Comparison of ENCODE assay signal across 7 cellular contexts in the genomic region with DNA sequence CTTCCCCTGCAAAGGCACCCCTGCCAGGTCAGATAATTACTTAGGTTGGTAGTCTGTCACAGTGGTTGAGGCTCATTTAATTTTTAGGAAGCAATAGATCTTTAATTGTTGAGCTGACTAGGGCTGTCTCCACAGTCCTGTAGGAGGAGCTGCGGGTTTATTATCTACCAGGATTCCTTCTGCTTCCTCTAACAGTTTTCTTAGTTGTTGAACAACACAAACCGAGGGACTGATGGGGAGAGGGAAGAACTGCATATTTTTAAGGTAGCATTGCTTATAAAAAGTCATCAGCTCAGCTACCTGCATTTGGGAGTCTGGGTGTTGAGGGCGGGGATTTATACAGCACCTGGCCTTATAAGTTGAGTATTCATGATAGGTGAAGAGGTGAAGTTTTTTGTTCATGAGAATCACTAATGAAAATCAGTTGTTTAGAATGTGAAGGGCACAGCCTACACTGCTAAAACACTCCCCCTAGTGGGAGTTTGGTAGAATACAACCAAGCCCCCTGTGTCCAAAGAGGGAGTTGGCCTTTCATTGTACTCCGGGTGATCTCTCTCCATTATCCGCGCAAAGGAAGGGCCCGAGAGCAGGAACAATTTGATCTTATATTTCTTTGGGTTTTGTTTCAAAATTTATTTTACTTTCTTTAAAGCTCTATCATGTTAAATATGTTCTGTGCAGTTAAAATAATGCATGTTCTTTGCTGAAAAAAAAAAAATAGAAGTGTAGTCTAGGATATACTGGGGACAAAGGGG.
A peak's percentile ranks its signal among the peaks of the same experiment; 100 is the strongest.
DNase-seq lines count a peak whose midpoint lies in the region; ATAC-seq and TF ChIP-seq lines count a peak whose summit lies in the region.

No MANE protein-coding gene starts in this region.

- no peak overlapping the region for H3K4me3 Mint-ChIP-seq in activated T-helper 17 cell treated with anti-CD3 and anti-CD28 coated beads, Interleukin-2, amount 50 U/mL, for 72 hours

- peak; percentile 58 for ATAC-seq in activated T-helper 17 cell treated with anti-CD3 and anti-CD28 coated beads, Interleukin-2, amount 50 U/mL, for 72 hours (replicated peaks)
- ATAC-seq in HG02588 (IDR thresholded peaks at IDR 0.05; ENCODE audit: unreplicated experiment), result no peak

- H3K4me2 ChIP-seq in osteoblast (ENCODE audit: insufficient read depth, low read length), result peak overlapping the region; percentile 25

- peak overlapping the region; percentile 61 for H3K27ac Mint-ChIP-seq in activated T-helper 17 cell treated with anti-CD3 and anti-CD28 coated beads, Interleukin-2, amount 50 U/mL, for 72 hours

- DNase-seq in GM03348 (ENCODE audit: low spot score) (peak; percentile 85), HL-60 (ENCODE audit: low read depth in 1 of 2, low spot score in 1 of 2) (peak in 1 of 2 experiments; percentile 72), NOMO-1 (lab: John Stamatoyannopoulos, UW; ENCODE audit: unreplicated experiment in 2 of 2) (peak; percentile 68 to 85), foreskin melanocyte (peak; percentile 59), osteoblast (ENCODE audit: insufficient read length, low spot score, missing footprints) (peak; percentile 94)

- no peaks in the 10 kb centered on the region for H3K27me3 Mint-ChIP-seq in activated T-helper 17 cell treated with anti-CD3 and anti-CD28 coated beads, Interleukin-2, amount 50 U/mL, for 72 hours

- peaks cover 11% of the 10 kb centered on the region for H4K20me1 ChIP-seq in osteoblast (ENCODE audit: insufficient read depth, low read length)

- H3K36me3 Mint-ChIP-seq in activated T-helper 17 cell treated with anti-CD3 and anti-CD28 coated beads, Interleukin-2, amount 50 U/mL, for 72 hours (ENCODE audit: low read depth), result peaks cover 54% of the 10 kb centered on the region

- peaks cover 21% of the 10 kb centered on the region for H3K4me1 ChIP-seq in osteoblast (ENCODE audit: insufficient read depth, low read length)

- H3K36me3 ChIP-seq in osteoblast (ENCODE audit: insufficient read depth, low read length), result peaks cover 36% of the 10 kb centered on the region

- no peaks in the 10 kb centered on the region for H3K27me3 ChIP-seq in HL-60 (ENCODE audit: insufficient read depth, poor library complexity, severe bottlenecking)
- no peaks in the 10 kb centered on the region for H3K27me3 ChIP-seq in osteoblast (ENCODE audit: insufficient read depth, low read length)

- no peaks in the 10 kb centered on the region for H3K9me3 Mint-ChIP-seq in activated T-helper 17 cell treated with anti-CD3 and anti-CD28 coated beads, Interleukin-2, amount 50 U/mL, for 72 hours

- peaks cover 13% of the 10 kb centered on the region for H3K4me1 Mint-ChIP-seq in activated T-helper 17 cell treated with anti-CD3 and anti-CD28 coated beads, Interleukin-2, amount 50 U/mL, for 72 hours

- H3K79me2 ChIP-seq in osteoblast (ENCODE audit: insufficient read depth, low read length), result peaks cover 40% of the 10 kb centered on the region

- no peak overlapping the region for H2AFZ ChIP-seq in osteoblast (ENCODE audit: low read length)

- peak overlapping the region; percentile 21 for H3K27ac ChIP-seq in HL-60 (replicated peaks)
- H3K27ac ChIP-seq in osteoblast (ENCODE audit: low read depth, low read length), result peak overlapping the region; percentile 57

- no peak overlapping the region for H3K4me3 ChIP-seq in HL-60 (replicated peaks; ENCODE audit: insufficient read depth, low read length)
- no peak overlapping the region for H3K4me3 ChIP-seq in osteoblast (ENCODE audit: insufficient read depth, low read length)

- no peaks in the 10 kb centered on the region for H3K9me3 ChIP-seq in osteoblast (ENCODE audit: low read depth, low read length)

- TF ChIP-seq CTCF in HL-60 (IDR thresholded peaks at IDR 0.05; ENCODE audit: insufficient read depth, low read length), result peak; percentile 77
- TF ChIP-seq CTCF in osteoblast (IDR thresholded peaks at IDR 0.05; ENCODE audit: extremely low read depth, low read depth, low read length), result peak; percentile 91
